Comparison of ENCODE assay signal across 8 cellular contexts in the genomic region with DNA sequence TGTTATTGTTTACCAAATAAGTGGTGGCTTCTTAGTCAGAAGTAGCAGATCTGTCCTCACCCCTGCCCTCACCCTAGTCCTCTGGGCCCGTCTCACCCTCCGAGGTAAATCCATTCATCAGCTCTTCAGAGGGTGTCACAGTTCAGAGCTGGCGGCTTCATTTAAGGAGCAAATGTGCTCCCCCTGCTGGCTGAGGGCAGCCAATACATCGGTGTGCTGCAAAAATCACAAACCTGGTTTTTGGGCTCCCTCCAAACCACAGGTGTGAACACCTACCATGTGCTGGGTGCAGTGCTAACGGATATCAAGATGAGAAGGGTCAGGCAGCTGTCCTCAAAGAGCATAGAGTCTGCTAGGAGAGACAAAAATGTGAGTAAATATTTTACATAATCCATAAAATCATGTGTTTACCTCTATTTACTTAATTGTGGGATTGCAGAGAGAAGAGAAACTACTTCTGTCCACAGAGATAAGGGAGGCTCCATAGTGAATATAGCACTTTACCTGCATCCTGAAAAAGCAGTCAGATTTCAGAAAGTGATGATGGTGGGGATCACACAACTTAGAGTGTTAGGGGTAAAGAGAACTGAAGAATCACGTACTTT. TPM values are rescaled to one million over a fixed set of nuclear protein-coding genes. Genes with fewer than 3 reads are reported as not detected.
DNase-seq lines count a peak whose midpoint lies in the region; TF ChIP-seq lines count a peak whose summit lies in the region.

No MANE protein-coding gene starts in this region.

- no peaks in the 10 kb centered on the region for H3K36me3 ChIP-seq in uterus

- H3K9me3 Mint-ChIP-seq in progenitor cell of endocrine pancreas (ENCODE audit: low read depth), result no peaks in the 10 kb centered on the region

- intact Hi-C loops in uterus (cut with DNase I; ENCODE audit: low total_unique reads), result no loop called here

- H3K4me3 ChIP-seq in uterus, result no peak overlapping the region

- in situ Hi-C loops in GM13977 (cut with MboI; ENCODE audit: low pct_unique_long_range_greater_than_20kb, low sequenced_read_pairs, unreplicated experiment), result loop anchor here (10.0 kb wide), 1 partner anchor 131 kb away; no protein-coding TSS in a partner anchor

- H3K4me3 Mint-ChIP-seq in progenitor cell of endocrine pancreas (ENCODE audit: low read depth), result no peak overlapping the region

- no peaks in the 10 kb centered on the region for H3K27me3 ChIP-seq in uterus

- TF ChIP-seq POLR2A in uterus (IDR thresholded peaks at IDR 0.05), result no peak

- peaks cover 40% of the 10 kb centered on the region for H3K27me3 Mint-ChIP-seq in progenitor cell of endocrine pancreas

- no peaks in the 10 kb centered on the region for H3K4me1 Mint-ChIP-seq in progenitor cell of endocrine pancreas (ENCODE audit: low read depth)

- H3K4me1 ChIP-seq in uterus, result no peaks in the 10 kb centered on the region

- H3K27ac Mint-ChIP-seq in progenitor cell of endocrine pancreas, result no peak overlapping the region

- H3K27ac ChIP-seq in uterus, result no peak overlapping the region

- H3K9me3 ChIP-seq in uterus, result no peaks in the 10 kb centered on the region

- TF ChIP-seq CTCF in GM13977 (IDR thresholded peaks at IDR 0.05; ENCODE audit: extremely low read depth, insufficient read depth, missing control alignments) (peak; percentile 95), progenitor cell of endocrine pancreas (IDR thresholded peaks at IDR 0.05; ENCODE audit: unreplicated experiment) (peak; percentile 92), uterus (IDR thresholded peaks at IDR 0.05) (peak; percentile 50 to 71 (median 56))

- DNase-seq in 8988T, result peak; percentile 58
- peak; percentile 76 for DNase-seq in GM13977 (ENCODE audit: low spot score)
- peak; percentile 77 to 88 for DNase-seq in Kasumi-1 (lab: John Stamatoyannopoulos, UW)
- DNase-seq in SHP77 treated with DMSO at 0.1 percent for 48 hours (lab: John Stamatoyannopoulos, UW), result peak; percentile 6
- peak in 3 of 4 experiments; percentile 11 to 42 (median 25) for DNase-seq in activated naive CD4-positive, alpha-beta T cell (lab: John Stamatoyannopoulos, UW)
- peak; percentile 9 for DNase-seq in glomerular endothelial cell (ENCODE audit: extremely low read depth, low read depth, low spot score)
- peak; percentile 51 for DNase-seq in progenitor cell of endocrine pancreas (ENCODE audit: low spot score, unreplicated experiment)
- peak; percentile 24 to 27 for DNase-seq in uterus

- no peaks in the 10 kb centered on the region for H3K36me3 Mint-ChIP-seq in progenitor cell of endocrine pancreas (ENCODE audit: insufficient read depth)

RNA-seq across cellular contexts. Expression of a gene that starts 15.5 kb away (rescaled TPM):
- total RNA-seq in glomerular endothelial cell, result 0.92 and 1.6 TPM in 2 replicates
- total RNA-seq in progenitor cell of endocrine pancreas, result 4.2 and 4.6 TPM in 2 replicates
- total RNA-seq in uterus, result 1 to 10 TPM in 2 of 4 donors, under 1 TPM in 2; 0.26 to 7.5 (median 2.0) TPM

Comparison
In these comparisons a context has a peak if more than half of its experiments do, and no peak if none do; other contexts are left out.
1. DNase-seq: peak in every context shown above with its lines; median percentile 82 in Kasumi-1; 76 in GM13977; 58 in 8988T; 51 in progenitor cell of endocrine pancreas; 26 in uterus; 25 in activated naive CD4-positive, alpha-beta T cell; 9 in glomerular endothelial cell; 6 in SHP77 treated with DMSO at 0.1 percent for 48 hours.